Comparison of ENCODE assay signal across 8 cellular contexts in genomic region chr19:49818691-49819331, GRCh38. TPM values are rescaled to one million over a fixed set of nuclear protein-coding genes. Genes with fewer than 3 reads are reported as not detected.
DNase-seq lines count a peak whose midpoint lies in the region; ATAC-seq and TF ChIP-seq lines count a peak whose summit lies in the region.

No MANE protein-coding gene starts in this region.

- H3K4me1 Mint-ChIP-seq in activated naive CD4-positive, alpha-beta T cell treated with anti-CD3 and anti-CD28 coated beads, Interleukin-2, amount 10 ng/mL, durations not matched to agents 7 days and 5 days = peaks cover 23% of the 10 kb centered on the region

- no peaks in the 10 kb centered on the region for H3K9me3 Mint-ChIP-seq in activated naive CD4-positive, alpha-beta T cell treated with anti-CD3 and anti-CD28 coated beads, Interleukin-2, amount 10 ng/mL, durations not matched to agents 7 days and 5 days

- no peaks in the 10 kb centered on the region for H3K9me3 ChIP-seq in liver (ENCODE audit: control insufficient read depth in 4 of 4, low read length in 3 of 4)
- H3K9me3 ChIP-seq in upper lobe of right lung = no peaks in the 10 kb centered on the region

- peak overlapping the region; percentile 86 for H3K4me3 Mint-ChIP-seq in activated naive CD4-positive, alpha-beta T cell treated with anti-CD3 and anti-CD28 coated beads, Interleukin-2, amount 10 ng/mL, durations not matched to agents 7 days and 5 days

- H3K27ac ChIP-seq in liver (ENCODE audit: low read depth in 1 of 2, low read length in 2 of 2) (peak overlapping the region in 1 of 2 donors; percentile 100), upper lobe of right lung (peak overlapping the region; percentile 99)

- DNase-seq in activated naive CD4-positive, alpha-beta T cell treated with anti-CD3 and anti-CD28 coated beads, Interleukin-2, amount 10 ng/mL, durations not matched to agents 7 days and 5 days = no peak
- DNase-seq in activated naive CD4-positive, alpha-beta T cell treated with anti-CD3 and anti-CD28 coated beads, Interleukin-2, amount 50 U/mL, for 16 hours = no peak
- DNase-seq in amniotic epithelial cell (ENCODE audit: low read depth) (peak; percentile 40), upper lobe of right lung (no peak)
- DNase-seq in stimulated activated naive CD4-positive, alpha-beta T cell (lab: John Stamatoyannopoulos, UW) = no peak

- TF ChIP-seq RAD21 in liver (IDR thresholded peaks at IDR 0.05) = no peak

- H3K9ac ChIP-seq in liver (ENCODE audit: low read depth in 1 of 2, low read length in 2 of 2) = peak overlapping the region; percentile 5 to 99

- ATAC-seq in upper lobe of right lung (no peak), GM21786 (IDR thresholded peaks at IDR 0.05; ENCODE audit: unreplicated experiment) (no peak), GM21381 (IDR thresholded peaks at IDR 0.05; ENCODE audit: unreplicated experiment) (no peak)

- H3K27me3 ChIP-seq in liver (ENCODE audit: control insufficient read depth in 4 of 4, insufficient read depth in 4 of 4, low read length in 3 of 4) (no peaks in the 10 kb centered on the region), upper lobe of right lung (no peaks in the 10 kb centered on the region)

- H3K36me3 ChIP-seq in liver (ENCODE audit: control insufficient read depth in 4 of 4, insufficient read depth in 3 of 4, low read depth in 1 of 4, low read length in 3 of 4) = peaks cover 0 to 5% (median 3%) of the 10 kb centered on the region in 4 donors
- peaks cover 9% of the 10 kb centered on the region for H3K36me3 ChIP-seq in upper lobe of right lung

- H3K4me1 ChIP-seq in liver (ENCODE audit: control insufficient read depth in 4 of 4, insufficient read depth in 4 of 4, low read length in 3 of 4) (peaks cover 5 to 23% (median 14%) of the 10 kb centered on the region in 4 donors), upper lobe of right lung (peaks cover 9% of the 10 kb centered on the region)

- CTCF ChIA-PET in activated naive CD4-positive, alpha-beta T cell treated with anti-CD3 and anti-CD28 coated beads, Interleukin-2, amount 10 ng/mL, durations not matched to agents 7 days and 5 days (lab: Charles Lee) = no interaction called here

- peak overlapping the region; percentile 96 for H3K27ac Mint-ChIP-seq in activated naive CD4-positive, alpha-beta T cell treated with anti-CD3 and anti-CD28 coated beads, Interleukin-2, amount 10 ng/mL, durations not matched to agents 7 days and 5 days

- 36% methylated on average over 14 of the region's 14 CpGs for WGBS in liver

- intact Hi-C loops in upper lobe of right lung (cut with DNase I) = no loop called here

- no peak for TF ChIP-seq CTCF in liver (IDR thresholded peaks at IDR 0.05; ENCODE audit: low read depth, low read length, missing input control)
- no peak for TF ChIP-seq CTCF in upper lobe of right lung (IDR thresholded peaks at IDR 0.05)

- H3K36me3 Mint-ChIP-seq in activated naive CD4-positive, alpha-beta T cell treated with anti-CD3 and anti-CD28 coated beads, Interleukin-2, amount 10 ng/mL, durations not matched to agents 7 days and 5 days = peaks cover 20% of the 10 kb centered on the region

- H3K4me3 ChIP-seq in liver (ENCODE audit: low read depth in 1 of 3, low read length in 3 of 3) = peak overlapping the region; percentile 72 to 92 (median 91)
- H3K4me3 ChIP-seq in upper lobe of right lung = peak overlapping the region; percentile 81

- peaks cover 4% of the 10 kb centered on the region for H3K27me3 Mint-ChIP-seq in activated naive CD4-positive, alpha-beta T cell treated with anti-CD3 and anti-CD28 coated beads, Interleukin-2, amount 10 ng/mL, durations not matched to agents 7 days and 5 days

TF ChIP-seq in liver, 16 proteins besides CTCF, POLR2A, EP300 and RAD21:
- TF ChIP-seq FOXA2 (IDR thresholded peaks at IDR 0.05) = no peak
- TF ChIP-seq, protein P1, sequence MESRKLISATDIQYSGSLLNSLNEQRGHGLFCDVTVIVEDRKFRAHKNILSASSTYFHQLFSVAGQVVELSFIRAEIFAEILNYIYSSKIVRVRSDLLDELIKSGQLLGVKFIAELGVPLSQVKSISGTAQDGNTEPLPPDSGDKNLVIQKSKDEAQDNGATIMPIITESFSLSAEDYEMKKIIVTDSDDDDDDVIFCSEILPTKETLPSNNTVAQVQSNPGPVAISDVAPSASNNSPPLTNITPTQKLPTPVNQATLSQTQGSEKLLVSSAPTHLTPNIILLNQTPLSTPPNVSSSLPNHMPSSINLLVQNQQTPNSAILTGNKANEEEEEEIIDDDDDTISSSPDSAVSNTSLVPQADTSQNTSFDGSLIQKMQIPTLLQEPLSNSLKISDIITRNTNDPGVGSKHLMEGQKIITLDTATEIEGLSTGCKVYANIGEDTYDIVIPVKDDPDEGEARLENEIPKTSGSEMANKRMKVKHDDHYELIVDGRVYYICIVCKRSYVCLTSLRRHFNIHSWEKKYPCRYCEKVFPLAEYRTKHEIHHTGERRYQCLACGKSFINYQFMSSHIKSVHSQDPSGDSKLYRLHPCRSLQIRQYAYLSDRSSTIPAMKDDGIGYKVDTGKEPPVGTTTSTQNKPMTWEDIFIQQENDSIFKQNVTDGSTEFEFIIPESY (IDR thresholded peaks at IDR 0.05) = no peak
TF ChIP-seq in liver: peak in this region for 0.

RNA-seq across cellular contexts. Expression of gene MED25, which starts 0.7 kb away (rescaled TPM):
- total RNA-seq in liver (10 to 100 TPM in 1 of 2 donors, 1 to 10 TPM in 1; 7.6 to 24.1 TPM), upper lobe of right lung (45.9 TPM)
- 10 to 100 TPM in 1 of 2 donors, 1 to 10 TPM in 1; 4.7 to 11.5 TPM for polyA plus RNA-seq in liver

RNA-seq across cellular contexts. Expression of gene FUZ, which starts 5.7 kb away (rescaled TPM):
- total RNA-seq in liver (10 to 100 TPM in 1 of 2 donors, 1 to 10 TPM in 1; 3.8 to 12.5 TPM), upper lobe of right lung (20.1 TPM)
- 1 to 10 TPM; 6.4 to 7.6 TPM for polyA plus RNA-seq in liver

RNA-seq across cellular contexts. Expression of gene PTOV1, which starts 32.1 kb away (rescaled TPM):
- total RNA-seq in liver (10 to 100 TPM; 38.0 to 40.7 TPM), upper lobe of right lung (104 TPM)
- 10 to 100 TPM; 41.9 to 52.3 TPM for polyA plus RNA-seq in liver

RNA-seq across cellular contexts. Expression of gene PNKP, which starts 48.6 kb away (rescaled TPM):
- 10 to 100 TPM; 17.3 to 30.9 TPM for total RNA-seq in liver
- 10 to 100 TPM; 18.5 to 21.1 TPM for polyA plus RNA-seq in liver
- 83.2 TPM for total RNA-seq in upper lobe of right lung

RNA-seq across cellular contexts. Expression of gene AP2A1, which starts 52.0 kb away (rescaled TPM):
- total RNA-seq in liver (100 to 1,000 TPM in 1 of 2 donors, 10 to 100 TPM in 1; 58.0 to 123 TPM), upper lobe of right lung (61.2 TPM)
- 10 to 100 TPM; 20.1 to 57.0 TPM for polyA plus RNA-seq in liver
